In genomic region chr5:1110930-1111726, GRCh38 we compare ENCODE assay signal across 8 cellular contexts. TPM values are rescaled to one million over a fixed set of nuclear protein-coding genes. Genes with fewer than 3 reads are reported as not detected.
DNase-seq lines count a peak whose midpoint lies in the region; ATAC-seq and TF ChIP-seq lines count a peak whose summit lies in the region.

No MANE protein-coding gene starts in this region.

- CTCF ChIA-PET in Panc1 (lab: Charles Lee): interaction anchor here (0.6 kb wide), 1 partner anchor 34 kb away, joined by 3 read pairs; no protein-coding TSS in a partner anchor

- H3K4me3 Mint-ChIP-seq in central memory CD8-positive, alpha-beta T cell: peak overlapping the region; percentile 84

- TF ChIP-seq POLR2A in right lobe of liver (IDR thresholded peaks at IDR 0.05): no peak

- H3K9me3 Mint-ChIP-seq in central memory CD8-positive, alpha-beta T cell: no peaks in the 10 kb centered on the region

- peaks cover 7% of the 10 kb centered on the region for H3K36me3 Mint-ChIP-seq in central memory CD8-positive, alpha-beta T cell (ENCODE audit: insufficient read depth)

- intact Hi-C loops in Panc1 (cut with micrococcal nuclease; ENCODE audit: unreplicated experiment) (no loop called here), right lobe of liver (cut with DNase I) (no loop called here), tibial artery (cut with DNase I; ENCODE audit: low total_unique reads) (no loop called here)

- POLR2A ChIA-PET in Panc1 (lab: Charles Lee): interaction anchor here (0.6 kb wide), 1 partner anchor 23 kb away, joined by 3 read pairs; no protein-coding TSS in a partner anchor

- 3% methylated on average over 6 of the region's 54 CpGs for WGBS in right lobe of liver (ENCODE audit: insufficient coverage, low coverage, low lambda C conversion rate, missing lambda C conversion rate)

- H3K27ac Mint-ChIP-seq in central memory CD8-positive, alpha-beta T cell (ENCODE audit: low read depth): peak overlapping the region; percentile 84

- H3K4me1 ChIP-seq in Panc1 (ENCODE audit: control insufficient read depth, insufficient read depth, low read length) (peaks cover 40% of the 10 kb centered on the region), right lobe of liver (peaks cover 0 to 37% (median 17%) of the 10 kb centered on the region in 4 donors), tibial artery (peaks cover 0 to 20% (median 6%) of the 10 kb centered on the region in 4 donors)

- H3K27me3 ChIP-seq in Panc1 (ENCODE audit: control insufficient read depth, insufficient read depth, low read length) (no peaks in the 10 kb centered on the region), right lobe of liver (no peaks in the 10 kb centered on the region), tibial artery (peaks cover 0 to 24% of the 10 kb centered on the region in 2 donors)

- peaks cover 25% of the 10 kb centered on the region for H3K4me1 Mint-ChIP-seq in central memory CD8-positive, alpha-beta T cell

- TF ChIP-seq CTCF in HFF-Myc (IDR thresholded peaks at IDR 0.05; ENCODE audit: low read depth, low read length, missing control alignments) (no peak), Panc1 (IDR thresholded peaks at IDR 0.05) (no peak), right lobe of liver (IDR thresholded peaks at IDR 0.05) (no peak), tibial artery (IDR thresholded peaks at IDR 0.05) (no peak)

- in situ Hi-C loops in Panc1 (cut with HindIII; ENCODE audit: low pct_unique_long_range_greater_than_20kb, low sequenced_read_pairs): no loop called here

- BruUV-seq in Panc1 (replicated peaks; lab: Mats Ljungman, UMichigan): no TSS peak

- H3K36me3 ChIP-seq in Panc1 (ENCODE audit: control insufficient read depth, insufficient read depth, low read length) (no peaks in the 10 kb centered on the region), right lobe of liver (no peaks in the 10 kb centered on the region), tibial artery (peaks cover 0 to 4% (median 0%) of the 10 kb centered on the region in 3 donors)

- ATAC-seq in GM18502 (IDR thresholded peaks at IDR 0.05; ENCODE audit: poor library complexity, unreplicated experiment): peak; percentile 27
- ATAC-seq in Panc1: peak; percentile 24
- peak; percentile 18 for ATAC-seq in central memory CD8-positive, alpha-beta T cell (replicated peaks; ENCODE audit: extremely low read depth, poor library complexity, severe bottlenecking)
- ATAC-seq in right lobe of liver: peak; percentile 5 to 27 (median 18)

- no peak for DNase-seq in HFF-Myc (ENCODE audit: extremely low read depth, low read depth)
- DNase-seq in Panc1 (ENCODE audit: low read depth, low spot score): no peak
- no peak for DNase-seq in central memory CD8-positive, alpha-beta T cell (ENCODE audit: low spot score in 2 of 2)
- DNase-seq in right lobe of liver: peak in 1 of 3 donors; percentile 69
- DNase-seq in tibial artery: no peak
- DNase-seq in NCI-H2196 treated with DMSO at 0.1 percent for 48 hours (lab: John Stamatoyannopoulos, UW; ENCODE audit: unreplicated experiment): no peak
- DNase-seq in globus pallidus (ENCODE audit: low spot score): no peak

- H3K4me3 ChIP-seq in HFF-Myc (replicated peaks; ENCODE audit: low read depth, low read length) (peak overlapping the region; percentile 63), Panc1 (ENCODE audit: low read depth in 2 of 2, low read length in 2 of 2) (peak overlapping the region; percentile 78 to 90), right lobe of liver (peak overlapping the region; percentile 85 to 98 (median 91)), tibial artery (peak overlapping the region; percentile 86 to 90)

- peak overlapping the region; percentile 100 for H3K27ac ChIP-seq in Panc1 (ENCODE audit: low read length)
- H3K27ac ChIP-seq in right lobe of liver: peak overlapping the region; percentile 95 to 99 (median 99)
- peak overlapping the region; percentile 75 to 78 for H3K27ac ChIP-seq in tibial artery

- no peaks in the 10 kb centered on the region for H3K27me3 Mint-ChIP-seq in central memory CD8-positive, alpha-beta T cell

- H3K9me3 ChIP-seq in Panc1 (ENCODE audit: control insufficient read depth, insufficient read depth, low read depth, low read length) (no peaks in the 10 kb centered on the region), right lobe of liver (no peaks in the 10 kb centered on the region), tibial artery (no peaks in the 10 kb centered on the region)

RNA-seq across cellular contexts. Expression of gene SLC12A7, which starts 0.7 kb away (rescaled TPM):
- total RNA-seq in Panc1 (2021; ENCODE audit: unreplicated experiment): 297 TPM
- polyA plus RNA-seq in Panc1 (2012; ENCODE audit: insufficient read length): 468 TPM
- total RNA-seq in right lobe of liver: 10 to 100 TPM; 38.9 to 65.2 (median 53.3) TPM
